Comparison of ENCODE assay signal across 8 cellular contexts in the genomic region with DNA sequence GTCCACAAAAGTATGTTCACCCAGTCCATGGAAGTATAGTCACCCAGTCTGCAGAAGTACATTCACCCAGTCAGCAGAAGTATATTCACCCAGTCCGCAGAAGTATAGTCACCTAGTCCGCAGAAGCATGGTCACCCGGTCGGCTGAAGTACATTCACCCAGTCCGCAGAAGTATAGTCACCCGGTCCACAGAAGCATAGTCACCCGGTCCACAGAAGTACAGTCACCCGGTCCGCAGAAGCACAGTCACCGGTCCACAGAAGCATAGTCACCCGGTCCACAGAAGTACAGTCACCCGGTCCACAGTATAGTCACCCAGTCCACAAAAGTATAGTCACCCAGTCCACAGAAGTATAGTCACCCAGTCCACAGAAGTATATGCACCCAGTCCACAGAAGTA.
"Had no signal": no experiment of that assay in that cellular context is flagged by ENCODE, and none has a peak within 500 bp of the region (broad histone marks: within the 10 kb centered on the region; RNA-seq: fewer than 3 reads in every experiment).

No MANE protein-coding gene starts in this region.

- H3K27ac ChIP-seq: HL-60 had no signal

- H3K9me3 Mint-ChIP-seq: GM23338, H9, IgD-negative memory B cell had no signal

- H3K27ac Mint-ChIP-seq: GM23338, IgD-negative memory B cell had no signal

- H3K4me3 ChIP-seq: GM23338 had no signal

- DNase-seq: H9, HCEC 1CT had no signal

- FAIRE-seq: H1, H54, HepG2 had no signal

- ATAC-seq: GM23338 had no signal

- H3K4me3 Mint-ChIP-seq: GM23338, H9 had no signal
